In the genomic region with DNA sequence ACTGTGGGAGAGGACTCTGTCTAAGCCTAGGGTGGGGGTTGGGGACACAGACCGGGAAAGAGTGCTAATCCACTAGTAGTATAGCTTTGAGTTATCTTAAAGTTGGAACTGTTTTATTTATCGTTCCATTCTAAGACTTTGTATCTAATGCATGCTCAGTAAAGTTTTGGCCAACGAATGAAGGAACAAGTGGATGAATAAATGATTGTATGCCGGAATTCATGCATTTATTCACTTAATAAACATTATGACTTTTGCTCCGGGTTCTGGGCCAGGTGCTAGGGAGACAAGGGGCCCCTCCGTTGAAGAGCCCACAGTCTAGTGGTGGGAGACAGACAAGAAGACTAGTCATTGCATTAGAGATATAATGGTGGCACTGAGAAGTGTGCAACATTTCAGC, we compare ENCODE assay signal across 8 cellular contexts. TPM values are rescaled to one million over a fixed set of nuclear protein-coding genes. Genes with fewer than 3 reads are reported as not detected.
DNase-seq lines count a peak whose midpoint lies in the region; ATAC-seq, FAIRE-seq and TF ChIP-seq lines count a peak whose summit lies in the region.

No MANE protein-coding gene starts in this region.

- TF ChIP-seq CTCF in HepG2 (CRISPR knock-in tag; IDR thresholded peaks at IDR 0.05) = no peak
- no peak for TF ChIP-seq CTCF in testis (IDR thresholded peaks at IDR 0.05)

- H3K79me2 ChIP-seq in HepG2 (ENCODE audit: insufficient read depth, low read length) = peaks cover 68% of the 10 kb centered on the region

- no peaks in the 10 kb centered on the region for H3K27me3 Mint-ChIP-seq in activated CD4-positive, alpha-beta T cell treated with anti-CD3 and anti-CD28 coated beads, Interleukin-2, amount 10 ng/mL, durations not matched to agents 24 days and 14 days
- no peaks in the 10 kb centered on the region for H3K27me3 Mint-ChIP-seq in activated naive CD8-positive, alpha-beta T cell treated with anti-CD3 and anti-CD28 coated beads, Interleukin-2, amount 50 U/mL, for 24 hours

- H3K4me2 ChIP-seq in HepG2 (ENCODE audit: low read depth, low read length) = peak overlapping the region; percentile 96

- no peaks in the 10 kb centered on the region for H3K9me3 Mint-ChIP-seq in activated CD4-positive, alpha-beta T cell treated with anti-CD3 and anti-CD28 coated beads, Interleukin-2, amount 10 ng/mL, durations not matched to agents 24 days and 14 days
- H3K9me3 Mint-ChIP-seq in activated naive CD8-positive, alpha-beta T cell treated with anti-CD3 and anti-CD28 coated beads, Interleukin-2, amount 50 U/mL, for 24 hours = no peaks in the 10 kb centered on the region

- POLR2A ChIA-PET in HepG2 (lab: Yijun Ruan, JAX) = interaction anchor here (0.9 to 3.5 kb wide), 9 partner anchors 10 to 183 kb away, joined by 3 to 34 read pairs (median 8); a partner anchor contains a TSS

- intact Hi-C loops in activated CD4-positive, alpha-beta T cell treated with anti-CD3 and anti-CD28 coated beads, Interleukin-2, amount 10 ng/mL, durations not matched to agents 24 days and 14 days (cut with micrococcal nuclease) = loop anchor here (2.0 kb wide), 2 partner anchors 173 to 295 kb away; a partner anchor contains a TSS
- intact Hi-C loops in HepG2 (cut with micrococcal nuclease; ENCODE audit: unreplicated experiment) = loop anchor here (10.0 kb wide), 1 partner anchor 65 kb away; no protein-coding TSS in a partner anchor
- intact Hi-C loops in testis (cut with DNase I; ENCODE audit: low total_unique reads) = no loop called here

- in situ Hi-C loops in HepG2 (cut with HindIII; ENCODE audit: extremely low pct_ligation_motif_present, low pct_unique_long_range_greater_than_20kb) = no loop called here

- H2AFZ ChIP-seq in HepG2 (ENCODE audit: low read length) = no peak overlapping the region

- no peak for TF ChIP-seq RAD21 in HepG2 (CRISPR knock-in tag; IDR thresholded peaks at IDR 0.05)

- peaks cover 0 to 4% of the 10 kb centered on the region in 2 experiments; a peak in 2 of 5 replicates for H3K36me3 ChIP-seq in HepG2 (replicated peaks in 1 of 2; ENCODE audit: control insufficient read depth in 1 of 2, insufficient read depth in 2 of 2, low read length in 2 of 2)
- H3K36me3 ChIP-seq in testis (ENCODE audit: low read depth, missing control alignments) = no peaks in the 10 kb centered on the region

- TF ChIP-seq POLR2A in HepG2 (IDR thresholded peaks at IDR 0.05; ENCODE audit: insufficient read depth in 1 of 2, low read depth in 2 of 2, low read length in 2 of 2) (no peak; a peak in 1 of 4 replicates), testis (IDR thresholded peaks at IDR 0.05) (no peak)

- CTCF ChIA-PET in HepG2 (lab: Yijun Ruan, JAX; ENCODE audit: low intra/inter-chr PET ratio, low total read pairs) = no interaction called here

- peak overlapping the region; percentile 100 for H3K4me3 Mint-ChIP-seq in activated CD4-positive, alpha-beta T cell treated with anti-CD3 and anti-CD28 coated beads, Interleukin-2, amount 10 ng/mL, durations not matched to agents 24 days and 14 days
- H3K4me3 Mint-ChIP-seq in activated naive CD8-positive, alpha-beta T cell treated with anti-CD3 and anti-CD28 coated beads, Interleukin-2, amount 50 U/mL, for 24 hours = peak overlapping the region; percentile 99

- peaks cover 10% of the 10 kb centered on the region for H4K20me1 ChIP-seq in HepG2 (ENCODE audit: insufficient read depth, low read length)

- H3K27me3 ChIP-seq in HepG2 (ENCODE audit: control insufficient read depth in 1 of 2, insufficient read depth in 2 of 2, low read length in 2 of 2) = no peaks in the 10 kb centered on the region; a peak in 1 of 5 replicates
- H3K27me3 ChIP-seq in testis = no peaks in the 10 kb centered on the region

- H3K9ac ChIP-seq in HepG2 (ENCODE audit: insufficient read depth, low read depth, low read length) = peak overlapping the region; percentile 82

- no peak for FAIRE-seq in HepG2 (lab: Jason Lieb, UNC)

- WGBS in HepG2 (ENCODE audit: low lambda C conversion rate) = under 1% methylated on average over 6 of the region's 6 CpGs
- 8 to 9% methylated on average over 6 of the region's 6 CpGs for WGBS in testis, 2 donors

- H3K9me3 ChIP-seq in HepG2 (ENCODE audit: low read length) (no peaks in the 10 kb centered on the region), testis (no peaks in the 10 kb centered on the region)

- no TSS peak for BruUV-seq in HepG2 (replicated peaks; lab: Mats Ljungman, UMichigan)

- ATAC-seq in activated naive CD8-positive, alpha-beta T cell treated with anti-CD3 and anti-CD28 coated beads, Interleukin-2, amount 50 U/mL, for 24 hours = no peak
- no peak for ATAC-seq in HepG2

- peaks cover 46% of the 10 kb centered on the region for H3K4me1 Mint-ChIP-seq in activated CD4-positive, alpha-beta T cell treated with anti-CD3 and anti-CD28 coated beads, Interleukin-2, amount 10 ng/mL, durations not matched to agents 24 days and 14 days
- peaks cover 52% of the 10 kb centered on the region for H3K4me1 Mint-ChIP-seq in activated naive CD8-positive, alpha-beta T cell treated with anti-CD3 and anti-CD28 coated beads, Interleukin-2, amount 50 U/mL, for 24 hours

- peaks cover 31% of the 10 kb centered on the region for H3K36me3 Mint-ChIP-seq in activated CD4-positive, alpha-beta T cell treated with anti-CD3 and anti-CD28 coated beads, Interleukin-2, amount 10 ng/mL, durations not matched to agents 24 days and 14 days (ENCODE audit: low read depth)
- H3K36me3 Mint-ChIP-seq in activated naive CD8-positive, alpha-beta T cell treated with anti-CD3 and anti-CD28 coated beads, Interleukin-2, amount 50 U/mL, for 24 hours (ENCODE audit: low read depth) = peaks cover 14% of the 10 kb centered on the region

- H3K4me1 ChIP-seq in HepG2 (ENCODE audit: insufficient read depth, low read length) (peaks cover 57% of the 10 kb centered on the region), testis (peaks cover 16% of the 10 kb centered on the region)

- DNase-seq in activated CD4-positive, alpha-beta T cell treated with anti-CD3 and anti-CD28 coated beads, Interleukin-2, amount 10 ng/mL, durations not matched to agents 24 days and 14 days = no peak
- no peak for DNase-seq in activated CD4-positive, alpha-beta T cell treated with anti-CD3 and anti-CD28 coated beads, Interleukin-2, amount 50 U/mL, for 4 hours
- no peak for DNase-seq in activated naive CD8-positive, alpha-beta T cell treated with anti-CD3 and anti-CD28 coated beads, Interleukin-2, amount 50 U/mL, for 24 hours
- DNase-seq in HepG2 (ENCODE audit: low spot score) = no peak
- DNase-seq in testis = no peak
- no peak for DNase-seq in AG20443 (ENCODE audit: low spot score)
- DNase-seq in HCEC 1CT = no peak
- DNase-seq in COR-L47 (lab: John Stamatoyannopoulos, UW) = no peak

- H3K27ac Mint-ChIP-seq in activated CD4-positive, alpha-beta T cell treated with anti-CD3 and anti-CD28 coated beads, Interleukin-2, amount 10 ng/mL, durations not matched to agents 24 days and 14 days = peak overlapping the region; percentile 99
- H3K27ac Mint-ChIP-seq in activated naive CD8-positive, alpha-beta T cell treated with anti-CD3 and anti-CD28 coated beads, Interleukin-2, amount 50 U/mL, for 24 hours = peak overlapping the region; percentile 98

- TF ChIP-seq EP300 in HepG2 (IDR thresholded peaks at IDR 0.05; ENCODE audit: low read depth in 2 of 2, low read length in 2 of 2) = no peak
- TF ChIP-seq EP300 in HepG2 (CRISPR knock-in tag; IDR thresholded peaks at IDR 0.05; ENCODE audit: borderline replicate concordance) = no peak

- peak overlapping the region; percentile 80 to 89 (median 84) for H3K4me3 ChIP-seq in HepG2 (replicated peaks in 1 of 3; ENCODE audit: insufficient read depth in 1 of 3, low read depth in 2 of 3, low read length in 3 of 3)
- peak overlapping the region; percentile 79 to 81 for H3K4me3 ChIP-seq in testis

- peak overlapping the region; percentile 92 for H3K27ac ChIP-seq in HepG2 (ENCODE audit: extremely low read length, insufficient read depth, low read length)
- peak overlapping the region; percentile 88 to 90 for H3K27ac ChIP-seq in testis

RNA-seq across cellular contexts. Expression of a gene that starts 0.6 kb away (rescaled TPM):
- total RNA-seq in activated CD4-positive, alpha-beta T cell treated with anti-CD3 and anti-CD28 coated beads, Interleukin-2, amount 10 ng/mL, durations not matched to agents 24 days and 14 days = 56.4 and 65.4 TPM in 2 replicates
- total RNA-seq in HepG2 (2016; rRNA removed; fragmentation: Illumina TruSeq; extraction: Trizol) (18.9 and 28.6 TPM in 2 replicates), testis (10 to 100 TPM; 51.7 to 72.5 TPM)
- total RNA-seq in HepG2 (2016; cell fraction: cytosol; rRNA removed; fragmentation: Illumina TruSeq; extraction: Trizol; ENCODE audit: low read depth) = 8.5 and 9.6 TPM in 2 replicates
- total RNA-seq in HepG2 (2016; cell fraction: insoluble cytoplasmic fraction; rRNA removed; fragmentation: Illumina TruSeq; extraction: Trizol) = 16.8 and 27.6 TPM in 2 replicates
- 14.5 and 17.2 TPM in 2 replicates for total RNA-seq in HepG2 (2016; cell fraction: membrane; rRNA removed; fragmentation: Illumina TruSeq; extraction: Trizol)
- 42.0 and 47.9 TPM in 2 replicates for total RNA-seq in HepG2 (2016; cell fraction: nucleus; rRNA removed; fragmentation: Illumina TruSeq; extraction: Trizol)
- polyA plus RNA-seq in HepG2 (2011; rRNA removed) (41.9 and 44.3 TPM in 2 replicates), testis (ENCODE audit: insufficient read depth, low read depth, low replicate concordance) (54.4 TPM)
- 25.0 and 29.9 TPM in 2 replicates for polyA plus RNA-seq in HepG2 (2011; cell fraction: cytosol; rRNA removed)
- 100 and 122 TPM in 2 replicates for polyA plus RNA-seq in HepG2 (2011; cell fraction: nucleus; rRNA removed)
- 30.5 and 30.7 TPM in 2 replicates for polyA plus RNA-seq in HepG2 (2012)
- polyA plus RNA-seq in HepG2 (2016; cell fraction: cytosol; fragmentation: Illumina TruSeq; extraction: Trizol; ENCODE audit: low read depth) = 6.6 and 7.8 TPM in 2 replicates
- 16.9 and 18.4 TPM in 2 replicates for polyA plus RNA-seq in HepG2 (2016; cell fraction: insoluble cytoplasmic fraction; fragmentation: Illumina TruSeq; extraction: Trizol; ENCODE audit: low read depth)
- 12.1 and 14.4 TPM in 2 replicates for polyA plus RNA-seq in HepG2 (2016; cell fraction: membrane; fragmentation: Illumina TruSeq; extraction: Trizol; ENCODE audit: low read depth)
- polyA plus RNA-seq in HepG2 (2016; cell fraction: nucleus; fragmentation: Illumina TruSeq; extraction: Trizol; ENCODE audit: insufficient read depth, low read depth) = 57.4 and 74.3 TPM in 2 replicates
- polyA minus RNA-seq in HepG2 (2011; rRNA and poly(A)+ RNA removed; ENCODE audit: low replicate concordance) = 76.8 and 102 TPM in 2 replicates
- 13.9 and 20.8 TPM in 2 replicates for polyA minus RNA-seq in HepG2 (2011; cell fraction: cytosol; rRNA and poly(A)+ RNA removed)
- polyA minus RNA-seq in HepG2 (2011; cell fraction: nucleus; rRNA and poly(A)+ RNA removed) = 80.1 TPM in 2 replicates

RNA-seq across cellular contexts. Expression of a gene that starts 1.1 kb away (rescaled TPM):
- 20.7 and 20.9 TPM in 2 replicates for total RNA-seq in activated CD4-positive, alpha-beta T cell treated with anti-CD3 and anti-CD28 coated beads, Interleukin-2, amount 10 ng/mL, durations not matched to agents 24 days and 14 days
- total RNA-seq in HepG2 (2016; rRNA removed; fragmentation: Illumina TruSeq; extraction: Trizol) (6.3 and 7.5 TPM in 2 replicates), testis (10 to 100 TPM in 1 of 2 donors, 1 to 10 TPM in 1; 9.0 to 14.5 TPM)
- total RNA-seq in HepG2 (2016; cell fraction: cytosol; rRNA removed; fragmentation: Illumina TruSeq; extraction: Trizol; ENCODE audit: low read depth) = 3.3 and 3.9 TPM in 2 replicates
- total RNA-seq in HepG2 (2016; cell fraction: insoluble cytoplasmic fraction; rRNA removed; fragmentation: Illumina TruSeq; extraction: Trizol) = 6.2 and 8.6 TPM in 2 replicates
- total RNA-seq in HepG2 (2016; cell fraction: membrane; rRNA removed; fragmentation: Illumina TruSeq; extraction: Trizol) = 2.8 and 3.2 TPM in 2 replicates
- 26.2 and 30.4 TPM in 2 replicates for total RNA-seq in HepG2 (2016; cell fraction: nucleus; rRNA removed; fragmentation: Illumina TruSeq; extraction: Trizol)
- polyA plus RNA-seq in HepG2 (2011; rRNA removed) (2.7 and 3.4 TPM in 2 replicates), testis (ENCODE audit: insufficient read depth, low read depth, low replicate concordance) (5.0 TPM)
- 1.9 and 2.0 TPM in 2 replicates for polyA plus RNA-seq in HepG2 (2011; cell fraction: cytosol; rRNA removed)
- 9.8 and 10.5 TPM in 2 replicates for polyA plus RNA-seq in HepG2 (2011; cell fraction: nucleus; rRNA removed)
- polyA plus RNA-seq in HepG2 (2012) = 1.8 and 3.0 TPM in 2 replicates
- polyA plus RNA-seq in HepG2 (2016; cell fraction: cytosol; fragmentation: Illumina TruSeq; extraction: Trizol; ENCODE audit: low read depth) = 0.81 and 1.0 TPM in 2 replicates
- polyA plus RNA-seq in HepG2 (2016; cell fraction: insoluble cytoplasmic fraction; fragmentation: Illumina TruSeq; extraction: Trizol; ENCODE audit: low read depth) = 3.4 and 3.6 TPM in 2 replicates
- 0.71 and 2.2 TPM in 2 replicates for polyA plus RNA-seq in HepG2 (2016; cell fraction: membrane; fragmentation: Illumina TruSeq; extraction: Trizol; ENCODE audit: low read depth)
- 7.4 and 7.6 TPM in 2 replicates for polyA plus RNA-seq in HepG2 (2016; cell fraction: nucleus; fragmentation: Illumina TruSeq; extraction: Trizol; ENCODE audit: insufficient read depth, low read depth)
- 11.7 and 28.4 TPM in 2 replicates for polyA minus RNA-seq in HepG2 (2011; rRNA and poly(A)+ RNA removed; ENCODE audit: low replicate concordance)
- 2.0 and 3.7 TPM in 2 replicates for polyA minus RNA-seq in HepG2 (2011; cell fraction: cytosol; rRNA and poly(A)+ RNA removed)
- polyA minus RNA-seq in HepG2 (2011; cell fraction: nucleus; rRNA and poly(A)+ RNA removed) = 40.4 and 41.6 TPM in 2 replicates

RNA-seq across cellular contexts. Expression of a gene that starts 51.2 kb away (rescaled TPM):
- not detected in 2 replicates for total RNA-seq in activated CD4-positive, alpha-beta T cell treated with anti-CD3 and anti-CD28 coated beads, Interleukin-2, amount 10 ng/mL, durations not matched to agents 24 days and 14 days
- total RNA-seq in HepG2 (2016; rRNA removed; fragmentation: Illumina TruSeq; extraction: Trizol) (not detected in 2 replicates), testis (not detected)
- total RNA-seq in HepG2 (2016; cell fraction: cytosol; rRNA removed; fragmentation: Illumina TruSeq; extraction: Trizol; ENCODE audit: low read depth) = not detected in 2 replicates
- total RNA-seq in HepG2 (2016; cell fraction: insoluble cytoplasmic fraction; rRNA removed; fragmentation: Illumina TruSeq; extraction: Trizol) = not detected in 2 replicates
- not detected in 2 replicates for total RNA-seq in HepG2 (2016; cell fraction: membrane; rRNA removed; fragmentation: Illumina TruSeq; extraction: Trizol)
- not detected in 2 replicates for total RNA-seq in HepG2 (2016; cell fraction: nucleus; rRNA removed; fragmentation: Illumina TruSeq; extraction: Trizol)
- polyA plus RNA-seq in HepG2 (2011; rRNA removed) (not detected in 2 replicates), testis (ENCODE audit: insufficient read depth, low read depth, low replicate concordance) (not detected)
- not detected in 2 replicates for polyA plus RNA-seq in HepG2 (2011; cell fraction: cytosol; rRNA removed)
- not detected in 2 replicates for polyA plus RNA-seq in HepG2 (2011; cell fraction: nucleus; rRNA removed)
- not detected in 2 replicates for polyA plus RNA-seq in HepG2 (2012)
- not detected in 2 replicates for polyA plus RNA-seq in HepG2 (2016; cell fraction: cytosol; fragmentation: Illumina TruSeq; extraction: Trizol; ENCODE audit: low read depth)
- not detected in 2 replicates for polyA plus RNA-seq in HepG2 (2016; cell fraction: insoluble cytoplasmic fraction; fragmentation: Illumina TruSeq; extraction: Trizol; ENCODE audit: low read depth)
- not detected in 2 replicates for polyA plus RNA-seq in HepG2 (2016; cell fraction: membrane; fragmentation: Illumina TruSeq; extraction: Trizol; ENCODE audit: low read depth)
- polyA plus RNA-seq in HepG2 (2016; cell fraction: nucleus; fragmentation: Illumina TruSeq; extraction: Trizol; ENCODE audit: insufficient read depth, low read depth) = not detected in 2 replicates
- polyA minus RNA-seq in HepG2 (2011; rRNA and poly(A)+ RNA removed; ENCODE audit: low replicate concordance) = not detected in 2 replicates
- polyA minus RNA-seq in HepG2 (2011; cell fraction: cytosol; rRNA and poly(A)+ RNA removed) = not detected in 2 replicates
- not detected in 2 replicates for polyA minus RNA-seq in HepG2 (2011; cell fraction: nucleus; rRNA and poly(A)+ RNA removed)
